ENCODE assay signal across 25 cellular contexts in the genomic region with DNA sequence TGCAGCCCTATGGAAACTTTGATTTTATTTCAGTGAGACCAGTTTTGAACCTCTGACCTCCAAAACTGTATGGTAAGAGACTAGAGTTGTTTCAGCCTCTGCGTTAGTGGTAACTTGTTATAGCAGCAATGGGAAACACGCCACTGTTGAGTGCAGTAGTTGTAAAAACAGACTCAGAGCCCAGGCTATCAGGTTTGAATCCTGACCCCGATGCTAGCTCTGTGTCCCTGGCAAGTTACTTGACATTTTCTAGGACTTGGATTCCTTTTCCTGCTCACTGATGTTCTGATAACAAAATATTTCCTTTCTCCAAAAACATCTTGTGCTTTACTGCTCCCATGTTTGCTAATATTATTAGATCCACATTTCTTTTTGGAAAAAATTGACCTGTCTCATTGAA.
A peak's percentile ranks its signal among the peaks of the same experiment; 100 is the strongest.
DNase-seq lines count a peak whose midpoint lies in the region; ATAC-seq and TF ChIP-seq lines count a peak whose summit lies in the region.
"Had no signal": no experiment of that assay in that cellular context is flagged by ENCODE, and none has a peak within 500 bp of the region (broad histone marks: within the 10 kb centered on the region; RNA-seq: fewer than 3 reads in every experiment).

No MANE protein-coding gene starts in this region.

- peaks cover 8% of the 10 kb centered on the region for H3K4me1 Mint-ChIP-seq in mesothelial cell of epicardium
- H3K4me1 Mint-ChIP-seq: activated CD4-positive, alpha-beta T cell treated with anti-CD3 and anti-CD28 coated beads, Interleukin-2, amount 10 ng/mL, durations not matched to agents 7 days and 5 days; immature natural killer cell; stimulated activated naive B cell treated with anti-CD40 and anti-IgM and Interleukin-4, amounts not matched to agents 10 μg/mL and 1 μg/mL and 100 μg/mL, for 72 hours had no signal

- no peak overlapping the region for H3K4me3 Mint-ChIP-seq in mesothelial cell of epicardium
- H3K4me3 Mint-ChIP-seq: activated CD4-positive, alpha-beta T cell treated with anti-CD3 and anti-CD28 coated beads, Interleukin-2, amount 10 ng/mL, durations not matched to agents 7 days and 5 days; immature natural killer cell; stimulated activated naive B cell treated with anti-CD40 and anti-IgM and Interleukin-4, amounts not matched to agents 10 μg/mL and 1 μg/mL and 100 μg/mL, for 72 hours had no signal

- H3K27me3 ChIP-seq in thoracic aorta (replicated peaks; ENCODE audit: insufficient read depth), result no peaks in the 10 kb centered on the region
- H3K27me3 ChIP-seq: adrenal gland, BE2C, transverse colon had no signal

- H3K4me3 ChIP-seq in thoracic aorta, result peak overlapping the region; percentile 12
- H3K4me3 ChIP-seq: adrenal gland, transverse colon had no signal

- H3K27me3 Mint-ChIP-seq in mesothelial cell of epicardium (ENCODE audit: low read depth), result no peaks in the 10 kb centered on the region
- H3K27me3 Mint-ChIP-seq: activated CD4-positive, alpha-beta T cell treated with anti-CD3 and anti-CD28 coated beads, Interleukin-2, amount 10 ng/mL, durations not matched to agents 7 days and 5 days; stimulated activated naive B cell treated with anti-CD40 and anti-IgM and Interleukin-4, amounts not matched to agents 10 μg/mL and 1 μg/mL and 100 μg/mL, for 72 hours had no signal

- peaks cover 23% of the 10 kb centered on the region for H3K9me3 Mint-ChIP-seq in mesothelial cell of epicardium
- H3K9me3 Mint-ChIP-seq: activated CD4-positive, alpha-beta T cell treated with anti-CD3 and anti-CD28 coated beads, Interleukin-2, amount 10 ng/mL, durations not matched to agents 7 days and 5 days had no signal

- peaks cover 42 to 58% of the 10 kb centered on the region in 2 donors for H3K4me1 ChIP-seq in thoracic aorta (ENCODE audit: control insufficient read depth in 1 of 2, low read depth in 2 of 2)
- H3K4me1 ChIP-seq: BE2C had no signal

- no peaks in the 10 kb centered on the region for H3K36me3 ChIP-seq in thoracic aorta
- H3K36me3 ChIP-seq: adrenal gland, BE2C, transverse colon had no signal

- intact Hi-C loops in Right ventricle myocardium superior (cut with DNase I), result loop anchor here (5.0 kb wide), 1 partner anchor 130 kb away; a partner anchor contains a TSS

- H3K27ac ChIP-seq in thoracic aorta, result peak overlapping the region; percentile 43 to 70
- H3K27ac ChIP-seq: transverse colon had no signal

- ATAC-seq in GM18907 (IDR thresholded peaks at IDR 0.05; ENCODE audit: unreplicated experiment), result peak; percentile 36
- ATAC-seq in HG02798 (IDR thresholded peaks at IDR 0.05; ENCODE audit: poor library complexity, unreplicated experiment), result peak; percentile 25
- peak; percentile 56 for ATAC-seq in Right ventricle myocardium superior (ENCODE audit: poor library complexity)
- no peak for ATAC-seq in thoracic aorta (ENCODE audit: insufficient number of reproducible peaks, low FRiP score, low read depth)
- ATAC-seq: esophagus mucosa had no signal

- no peak overlapping the region for H3K27ac Mint-ChIP-seq in mesothelial cell of epicardium
- H3K27ac Mint-ChIP-seq: activated CD4-positive, alpha-beta T cell treated with anti-CD3 and anti-CD28 coated beads, Interleukin-2, amount 10 ng/mL, durations not matched to agents 7 days and 5 days; immature natural killer cell; stimulated activated naive B cell treated with anti-CD40 and anti-IgM and Interleukin-4, amounts not matched to agents 10 μg/mL and 1 μg/mL and 100 μg/mL, for 72 hours had no signal

- no peak for TF ChIP-seq CTCF in thoracic aorta (IDR thresholded peaks at IDR 0.05)
- no peak for TF ChIP-seq CTCF in mesothelial cell of epicardium (IDR thresholded peaks at IDR 0.05; ENCODE audit: unreplicated experiment)

- no peaks in the 10 kb centered on the region for H3K9me3 ChIP-seq in thoracic aorta
- H3K9me3 ChIP-seq: adrenal gland, BE2C, transverse colon had no signal

- no peak for DNase-seq in Right ventricle myocardium superior
- no peak for DNase-seq in thoracic aorta (ENCODE audit: low spot score)
- DNase-seq in mesothelial cell of epicardium (ENCODE audit: low spot score in 2 of 2, unreplicated experiment in 2 of 2), result no peak
- no peak for DNase-seq in NCI-H1092 treated with DMSO at 0.1 percent for 48 hours (lab: John Stamatoyannopoulos, UW)
- no peak for DNase-seq in iPS-NIHi11 (ENCODE audit: low spot score)
- DNase-seq: activated CD4-positive, alpha-beta T cell treated with anti-CD3 and anti-CD28 coated beads, Interleukin-2, amount 10 ng/mL, durations not matched to agents 7 days and 5 days; activated CD8-positive, alpha-beta memory T cell treated with anti-CD3 and anti-CD28 coated beads, Interleukin-2, amount 50 U/mL, for 48 hours; activated gamma-delta T cell; adrenal gland; BE2C; caudate nucleus; glutamatergic neuron; immature natural killer cell; Kasumi-1; NCI-H1092; NCI-H2107; NCI-H510A; nucleus accumbens; retina; stimulated activated naive B cell treated with anti-CD40 and anti-IgM and Interleukin-4, amounts not matched to agents 10 μg/mL and 1 μg/mL and 100 μg/mL, for 72 hours; T-helper 1 cell; transverse colon had no signal

- H3K36me3 Mint-ChIP-seq in mesothelial cell of epicardium, result peaks cover 20% of the 10 kb centered on the region
- H3K36me3 Mint-ChIP-seq: stimulated activated naive B cell treated with anti-CD40 and anti-IgM and Interleukin-4, amounts not matched to agents 10 μg/mL and 1 μg/mL and 100 μg/mL, for 72 hours had no signal
